In genomic region chr20:56412473-56412790, GRCh38 we compare ENCODE assay signal across 1 cellular context.
TF ChIP-seq lines count a peak whose summit lies in the region.

No MANE protein-coding gene starts in this region.

TF ChIP-seq in GM12878, 131 proteins besides CTCF, POLR2A, EP300 and RAD21:
- TF ChIP-seq ATF3 (IDR thresholded peaks at IDR 0.05; ENCODE audit: borderline replicate concordance, extremely low read depth, low read depth, low read length), result no peak
- TF ChIP-seq FOS (IDR thresholded peaks at IDR 0.05; ENCODE audit: borderline replicate concordance, extremely low read depth, insufficient read length), result no peak
- no peak for TF ChIP-seq ELK1 (IDR thresholded peaks at IDR 0.05; ENCODE audit: low read depth, low read length)
- TF ChIP-seq RFX5 (IDR thresholded peaks at IDR 0.05; ENCODE audit: low read depth, low read length), result no peak
- no peak for TF ChIP-seq RELA (IDR thresholded peaks at IDR 0.05; ENCODE audit: borderline replicate concordance, partially characterized antibody)
- no peak for TF ChIP-seq ZBED1 (IDR thresholded peaks at IDR 0.05; ENCODE audit: borderline replicate concordance)
- TF ChIP-seq JUNB (IDR thresholded peaks at IDR 0.05), result no peak
- TF ChIP-seq SRF (IDR thresholded peaks at IDR 0.05; ENCODE audit: low read depth in 2 of 2, low read length in 2 of 2), result no peak
- TF ChIP-seq JUND (IDR thresholded peaks at IDR 0.05; ENCODE audit: low read depth, low read length), result no peak
